In the genomic region with DNA sequence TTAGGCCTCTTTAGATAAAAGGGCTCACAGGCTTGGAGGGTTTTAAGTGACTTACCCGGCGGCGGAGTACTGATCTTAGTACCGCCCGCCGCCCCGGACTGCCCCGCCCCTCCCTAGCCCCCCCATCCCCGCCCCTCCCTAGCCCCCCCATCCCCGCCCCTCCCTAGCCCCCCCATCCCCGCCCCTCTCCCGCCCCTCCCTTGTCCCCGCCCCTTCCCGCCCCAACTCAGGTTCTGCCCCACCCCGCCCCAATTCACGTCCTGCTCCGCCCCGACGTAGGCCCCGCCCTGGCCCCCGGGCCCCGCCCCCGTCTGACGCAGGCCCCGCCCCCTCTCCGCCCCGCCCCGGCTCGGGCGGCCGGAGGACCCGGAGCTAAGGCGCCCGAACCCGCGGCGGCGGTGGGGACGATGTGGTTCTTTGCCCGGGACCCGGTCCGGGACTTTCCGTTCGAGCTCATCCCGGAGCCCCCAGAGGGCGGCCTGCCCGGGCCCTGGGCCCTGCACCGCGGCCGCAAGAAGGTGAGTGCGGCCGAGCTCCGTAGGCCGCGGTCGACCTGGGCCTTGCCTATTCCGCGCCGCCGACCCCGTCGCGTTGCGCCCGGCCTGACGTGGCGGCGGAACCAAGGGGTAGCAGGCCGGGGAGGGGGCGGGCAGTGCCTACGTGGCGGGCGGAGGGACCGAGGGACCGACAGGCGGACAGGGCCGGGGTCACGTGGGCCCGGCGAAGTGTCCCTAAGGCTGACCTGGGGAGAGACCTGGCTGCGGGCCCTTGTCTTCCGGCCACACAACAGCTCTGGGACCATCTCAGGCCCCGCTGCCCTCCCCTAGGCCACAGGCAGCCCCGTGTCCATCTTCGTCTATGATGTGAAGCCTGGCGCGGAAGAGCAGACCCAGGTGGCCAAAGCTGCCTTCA, we compare ENCODE assay signal across 1 cellular context.
TF ChIP-seq lines count a peak whose summit lies in the region.

A gene (plus strand): TSS at position 337 of the 912 bp plus-strand sequence. CDS start 71 bp downstream, at position 408.

TF ChIP-seq in K562, 482 proteins besides CTCF, POLR2A, EP300 and RAD21 (continued from another document and continues in another):
- TF ChIP-seq, protein P1, sequence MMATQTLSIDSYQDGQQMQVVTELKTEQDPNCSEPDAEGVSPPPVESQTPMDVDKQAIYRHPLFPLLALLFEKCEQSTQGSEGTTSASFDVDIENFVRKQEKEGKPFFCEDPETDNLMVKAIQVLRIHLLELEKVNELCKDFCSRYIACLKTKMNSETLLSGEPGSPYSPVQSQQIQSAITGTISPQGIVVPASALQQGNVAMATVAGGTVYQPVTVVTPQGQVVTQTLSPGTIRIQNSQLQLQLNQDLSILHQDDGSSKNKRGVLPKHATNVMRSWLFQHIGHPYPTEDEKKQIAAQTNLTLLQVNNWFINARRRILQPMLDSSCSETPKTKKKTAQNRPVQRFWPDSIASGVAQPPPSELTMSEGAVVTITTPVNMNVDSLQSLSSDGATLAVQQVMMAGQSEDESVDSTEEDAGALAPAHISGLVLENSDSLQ (IDR thresholded peaks at IDR 0.05): peak; percentile 12; the same call in 1 of the 2 replicates
- TF ChIP-seq ZNF175 (CRISPR knock-in tag; IDR thresholded peaks at IDR 0.05; ENCODE audit: low read depth) (no peak), ZNF445 (CRISPR knock-in tag; IDR thresholded peaks at IDR 0.05; ENCODE audit: low read depth) (no peak), CBX1 (IDR thresholded peaks at IDR 0.05; ENCODE audit: low read depth) (no peak), NR4A1 (CRISPR knock-in tag; IDR thresholded peaks at IDR 0.05) (no peak), NR4A1 (tag; IDR thresholded peaks at IDR 0.05) (no peak), ATF1 (CRISPR knock-in tag; IDR thresholded peaks at IDR 0.05) (no peak), ATF1 (tag; IDR thresholded peaks at IDR 0.05) (peak; percentile 69), FOXP1 (CRISPR knock-in tag; IDR thresholded peaks at IDR 0.05) (peak; percentile 82; the same call in 1 of the 2 replicates), CXXC5 (CRISPR knock-in tag; IDR thresholded peaks at IDR 0.05) (peak; percentile 69), MAZ (CRISPR knock-in tag; conservative IDR thresholded peaks at IDR 0.05 in 1 of 2, IDR thresholded peaks at IDR 0.05 in 1 of 2) (peak; percentile 73 to 76), CEBPG (CRISPR knock-in tag; IDR thresholded peaks at IDR 0.05) (peak; percentile 26; the same call in 1 of the 2 replicates), CEBPG (tag; conservative IDR thresholded peaks at IDR 0.05 in 1 of 2, IDR thresholded peaks at IDR 0.05 in 1 of 2) (no peak), ESRRA (IDR thresholded peaks at IDR 0.05; ENCODE audit: borderline replicate concordance, low read depth) (0 out of 2 replicates have a peak, but pooled peaks have one; percentile 22), SREBF1 (IDR thresholded peaks at IDR 0.05; ENCODE audit: borderline replicate concordance, low read depth, low read length) (no peak), ZSCAN29 (IDR thresholded peaks at IDR 0.05) (no peak), NR2C1 (IDR thresholded peaks at IDR 0.05) (no peak), NR2C1 (tag; IDR thresholded peaks at IDR 0.05) (no peak), ZNF3 (CRISPR knock-in tag; IDR thresholded peaks at IDR 0.05) (no peak), SIN3B (IDR thresholded peaks at IDR 0.05; ENCODE audit: low read depth) (peak; percentile 50; the same call in 1 of the 2 replicates), ZNF57 (CRISPR knock-in tag; IDR thresholded peaks at IDR 0.05) (no peak), POLR2B (IDR thresholded peaks at IDR 0.05; ENCODE audit: low read depth, partially characterized antibody) (peak; percentile 32), ZNF184 (CRISPR knock-in tag; IDR thresholded peaks at IDR 0.05) (0 out of 2 replicates have a peak, but pooled peaks have one; percentile 36), ZBTB1 (CRISPR knock-in tag; IDR thresholded peaks at IDR 0.05; ENCODE audit: borderline replicate concordance, low read depth) (peak; percentile 58; the same call in 1 of the 2 replicates), CREB1 (IDR thresholded peaks at IDR 0.05) (no peak), CREB1 (CRISPR knock-in tag; IDR thresholded peaks at IDR 0.05) (peak; percentile 66), POLR2AphosphoS2 (IDR thresholded peaks at IDR 0.05; ENCODE audit: low read length) (no peak)
- TF ChIP-seq, protein P2, sequence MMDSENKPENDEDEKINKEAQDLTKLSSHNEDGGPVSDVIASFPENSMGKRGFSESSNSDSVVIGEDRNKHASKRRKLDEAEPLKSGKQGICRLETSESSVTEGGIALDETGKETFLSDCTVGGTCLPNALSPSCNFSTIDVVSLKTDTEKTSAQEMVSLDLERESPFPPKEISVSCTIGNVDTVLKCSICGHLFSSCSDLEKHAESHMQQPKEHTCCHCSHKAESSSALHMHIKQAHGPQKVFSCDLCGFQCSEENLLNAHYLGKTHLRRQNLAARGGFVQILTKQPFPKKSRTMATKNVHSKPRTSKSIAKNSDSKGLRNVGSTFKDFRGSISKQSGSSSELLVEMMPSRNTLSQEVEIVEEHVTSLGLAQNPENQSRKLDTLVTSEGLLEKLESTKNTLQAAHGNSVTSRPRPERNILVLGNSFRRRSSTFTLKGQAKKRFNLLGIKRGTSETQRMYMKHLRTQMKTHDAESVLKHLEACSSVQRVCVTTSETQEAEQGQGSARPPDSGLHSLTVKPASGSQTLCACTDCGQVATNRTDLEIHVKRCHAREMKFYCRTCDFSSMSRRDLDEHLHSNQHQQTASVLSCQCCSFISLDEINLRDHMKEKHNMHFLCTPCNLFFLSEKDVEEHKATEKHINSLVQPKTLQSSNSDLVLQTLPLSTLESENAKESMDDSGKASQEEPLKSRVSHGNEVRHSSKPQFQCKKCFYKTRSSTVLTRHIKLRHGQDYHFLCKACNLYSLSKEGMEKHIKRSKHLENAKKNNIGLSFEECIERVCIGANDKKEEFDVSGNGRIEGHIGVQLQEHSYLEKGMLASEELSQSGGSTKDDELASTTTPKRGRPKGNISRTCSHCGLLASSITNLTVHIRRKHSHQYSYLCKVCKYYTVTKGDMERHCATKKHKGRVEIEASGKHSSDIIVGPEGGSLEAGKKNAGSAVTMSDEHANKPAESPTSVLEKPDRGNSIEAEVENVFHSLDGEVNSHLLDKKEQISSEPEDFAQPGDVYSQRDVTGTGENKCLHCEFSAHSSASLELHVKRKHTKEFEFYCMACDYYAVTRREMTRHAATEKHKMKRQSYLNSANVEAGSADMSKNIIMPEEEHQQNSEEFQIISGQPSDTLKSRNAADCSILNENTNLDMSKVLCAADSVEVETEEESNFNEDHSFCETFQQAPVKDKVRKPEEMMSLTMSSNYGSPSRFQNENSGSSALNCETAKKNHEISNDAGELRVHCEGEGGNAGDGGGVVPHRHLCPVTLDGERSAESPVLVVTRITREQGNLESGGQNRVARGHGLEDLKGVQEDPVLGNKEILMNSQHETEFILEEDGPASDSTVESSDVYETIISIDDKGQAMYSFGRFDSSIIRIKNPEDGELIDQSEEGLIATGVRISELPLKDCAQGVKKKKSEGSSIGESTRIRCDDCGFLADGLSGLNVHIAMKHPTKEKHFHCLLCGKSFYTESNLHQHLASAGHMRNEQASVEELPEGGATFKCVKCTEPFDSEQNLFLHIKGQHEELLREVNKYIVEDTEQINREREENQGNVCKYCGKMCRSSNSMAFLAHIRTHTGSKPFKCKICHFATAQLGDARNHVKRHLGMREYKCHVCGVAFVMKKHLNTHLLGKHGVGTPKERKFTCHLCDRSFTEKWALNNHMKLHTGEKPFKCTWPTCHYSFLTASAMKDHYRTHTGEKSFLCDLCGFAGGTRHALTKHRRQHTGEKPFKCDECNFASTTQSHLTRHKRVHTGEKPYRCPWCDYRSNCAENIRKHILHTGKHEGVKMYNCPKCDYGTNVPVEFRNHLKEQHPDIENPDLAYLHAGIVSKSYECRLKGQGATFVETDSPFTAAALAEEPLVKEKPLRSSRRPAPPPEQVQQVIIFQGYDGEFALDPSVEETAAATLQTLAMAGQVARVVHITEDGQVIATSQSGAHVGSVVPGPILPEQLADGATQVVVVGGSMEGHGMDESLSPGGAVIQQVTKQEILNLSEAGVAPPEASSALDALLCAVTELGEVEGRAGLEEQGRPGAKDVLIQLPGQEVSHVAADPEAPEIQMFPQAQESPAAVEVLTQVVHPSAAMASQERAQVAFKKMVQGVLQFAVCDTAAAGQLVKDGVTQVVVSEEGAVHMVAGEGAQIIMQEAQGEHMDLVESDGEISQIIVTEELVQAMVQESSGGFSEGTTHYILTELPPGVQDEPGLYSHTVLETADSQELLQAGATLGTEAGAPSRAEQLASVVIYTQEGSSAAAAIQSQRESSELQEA (IDR thresholded peaks at IDR 0.05; ENCODE audit: low read depth): no peak
- TF ChIP-seq, protein P3, sequence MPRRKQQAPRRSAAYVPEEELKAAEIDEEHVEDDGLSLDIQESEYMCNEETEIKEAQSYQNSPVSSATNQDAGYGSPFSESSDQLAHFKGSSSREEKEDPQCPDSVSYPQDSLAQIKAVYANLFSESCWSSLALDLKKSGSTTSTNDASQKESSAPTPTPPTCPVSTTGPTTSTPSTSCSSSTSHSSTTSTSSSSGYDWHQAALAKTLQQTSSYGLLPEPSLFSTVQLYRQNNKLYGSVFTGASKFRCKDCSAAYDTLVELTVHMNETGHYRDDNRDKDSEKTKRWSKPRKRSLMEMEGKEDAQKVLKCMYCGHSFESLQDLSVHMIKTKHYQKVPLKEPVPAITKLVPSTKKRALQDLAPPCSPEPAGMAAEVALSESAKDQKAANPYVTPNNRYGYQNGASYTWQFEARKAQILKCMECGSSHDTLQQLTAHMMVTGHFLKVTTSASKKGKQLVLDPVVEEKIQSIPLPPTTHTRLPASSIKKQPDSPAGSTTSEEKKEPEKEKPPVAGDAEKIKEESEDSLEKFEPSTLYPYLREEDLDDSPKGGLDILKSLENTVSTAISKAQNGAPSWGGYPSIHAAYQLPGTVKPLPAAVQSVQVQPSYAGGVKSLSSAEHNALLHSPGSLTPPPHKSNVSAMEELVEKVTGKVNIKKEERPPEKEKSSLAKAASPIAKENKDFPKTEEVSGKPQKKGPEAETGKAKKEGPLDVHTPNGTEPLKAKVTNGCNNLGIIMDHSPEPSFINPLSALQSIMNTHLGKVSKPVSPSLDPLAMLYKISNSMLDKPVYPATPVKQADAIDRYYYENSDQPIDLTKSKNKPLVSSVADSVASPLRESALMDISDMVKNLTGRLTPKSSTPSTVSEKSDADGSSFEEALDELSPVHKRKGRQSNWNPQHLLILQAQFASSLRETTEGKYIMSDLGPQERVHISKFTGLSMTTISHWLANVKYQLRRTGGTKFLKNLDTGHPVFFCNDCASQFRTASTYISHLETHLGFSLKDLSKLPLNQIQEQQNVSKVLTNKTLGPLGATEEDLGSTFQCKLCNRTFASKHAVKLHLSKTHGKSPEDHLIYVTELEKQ (CRISPR knock-in tag; IDR thresholded peaks at IDR 0.05): no peak
